8 cellular contexts compared by ENCODE assay signal in genomic region chr10:22252801-22253577, GRCh38. TPM values are rescaled to one million over a fixed set of nuclear protein-coding genes. Genes with fewer than 3 reads are reported as not detected.
DNase-seq lines count a peak whose midpoint lies in the region; ATAC-seq, FAIRE-seq and TF ChIP-seq lines count a peak whose summit lies in the region.

No MANE protein-coding gene starts in this region.

- H3K36me3 ChIP-seq in brain microvascular endothelial cell (replicated peaks), result no peaks in the 10 kb centered on the region
- H3K36me3 ChIP-seq in smooth muscle cell (ENCODE audit: low read depth), result no peaks in the 10 kb centered on the region

- H2AFZ ChIP-seq in smooth muscle cell (ENCODE audit: low read depth), result peak overlapping the region; percentile 95

- H3K27me3 ChIP-seq in brain microvascular endothelial cell (replicated peaks), result peaks cover 4% of the 10 kb centered on the region
- H3K27me3 ChIP-seq in smooth muscle cell (ENCODE audit: low read depth), result peaks cover 80% of the 10 kb centered on the region

- peak overlapping the region; percentile 64 for H3K4me3 ChIP-seq in brain microvascular endothelial cell (ENCODE audit: low read depth, low read length)
- H3K4me3 ChIP-seq in smooth muscle cell, result peak overlapping the region; percentile 61

- TF ChIP-seq CTCF in GM10248 (IDR thresholded peaks at IDR 0.05; ENCODE audit: control extremely low read depth, extremely low read depth, low read depth, missing control alignments) (no peak), brain microvascular endothelial cell (IDR thresholded peaks at IDR 0.05; ENCODE audit: low read depth, low read length, missing control alignments) (no peak), smooth muscle cell (IDR thresholded peaks at IDR 0.05; ENCODE audit: borderline replicate concordance, insufficient read depth, poor library complexity, severe bottlenecking) (no peak), D721Med (IDR thresholded peaks at IDR 0.05; ENCODE audit: insufficient read depth, missing control alignments) (no peak)

- H3K4me2 ChIP-seq in smooth muscle cell, result peak overlapping the region; percentile 86

- peak overlapping the region; percentile 95 for H3K27ac Mint-ChIP-seq in T-helper 1 cell treated with Interleukin-12 subunit alpha and Interleukin-12 subunit beta and Interleukin-4 antibody, amounts not matched to agents 30 μg/mL and 1 μg/mL, for 36 hours

- 4% methylated on average over 80 of the region's 80 CpGs for WGBS in smooth muscle cell (ENCODE audit: low lambda C conversion rate)

- H3K27ac ChIP-seq in brain microvascular endothelial cell (no peak overlapping the region), smooth muscle cell (ENCODE audit: low read depth) (no peak overlapping the region)

- POLR2A ChIA-PET in GM10248 (lab: Yijun Ruan, JAX), result no interaction called here

- no peaks in the 10 kb centered on the region for H4K20me1 ChIP-seq in smooth muscle cell (ENCODE audit: low read depth)

- peak; percentile 53 for DNase-seq in GM10248 (ENCODE audit: extremely low spot score)
- DNase-seq in brain microvascular endothelial cell, result no peak
- peak; percentile 19 for DNase-seq in iris pigment epithelial cell (ENCODE audit: low read depth)
- DNase-seq in smooth muscle cell (lab: John Stamatoyannopoulos, UW; ENCODE audit: unreplicated experiment), result no peak
- no peak for DNase-seq in D721Med (ENCODE audit: insufficient read length, low spot score)
- no peak for DNase-seq in H4 (ENCODE audit: low spot score)

- peaks cover 26% of the 10 kb centered on the region for H3K27me3 Mint-ChIP-seq in T-helper 1 cell treated with Interleukin-12 subunit alpha and Interleukin-12 subunit beta and Interleukin-4 antibody, amounts not matched to agents 30 μg/mL and 1 μg/mL, for 36 hours (ENCODE audit: low read depth)

- H3K9ac ChIP-seq in smooth muscle cell (ENCODE audit: low read depth), result no peak overlapping the region

- H3K36me3 Mint-ChIP-seq in T-helper 1 cell treated with Interleukin-12 subunit alpha and Interleukin-12 subunit beta and Interleukin-4 antibody, amounts not matched to agents 30 μg/mL and 1 μg/mL, for 36 hours (ENCODE audit: low read depth), result peaks cover 2% of the 10 kb centered on the region

- H3K9me3 ChIP-seq in smooth muscle cell (replicated peaks; ENCODE audit: low read depth), result no peaks in the 10 kb centered on the region

- peaks cover 4% of the 10 kb centered on the region for H3K4me1 ChIP-seq in smooth muscle cell (ENCODE audit: low read depth)

- CTCF ChIA-PET in GM10248 (lab: Yijun Ruan, JAX), result no interaction called here

- H3F3A ChIP-seq in smooth muscle cell (ENCODE audit: low read depth), result no peaks in the 10 kb centered on the region

- peaks cover 16% of the 10 kb centered on the region for H3K4me1 Mint-ChIP-seq in T-helper 1 cell treated with Interleukin-12 subunit alpha and Interleukin-12 subunit beta and Interleukin-4 antibody, amounts not matched to agents 30 μg/mL and 1 μg/mL, for 36 hours (ENCODE audit: low read depth)

- no peak for FAIRE-seq in D721Med (lab: Jason Lieb, UNC)

- H3K9me3 Mint-ChIP-seq in T-helper 1 cell treated with Interleukin-12 subunit alpha and Interleukin-12 subunit beta and Interleukin-4 antibody, amounts not matched to agents 30 μg/mL and 1 μg/mL, for 36 hours, result no peaks in the 10 kb centered on the region

- H3K4me3 Mint-ChIP-seq in T-helper 1 cell treated with Interleukin-12 subunit alpha and Interleukin-12 subunit beta and Interleukin-4 antibody, amounts not matched to agents 30 μg/mL and 1 μg/mL, for 36 hours, result peak overlapping the region; percentile 87

- in situ Hi-C loops in brain microvascular endothelial cell (cut with HindIII; ENCODE audit: low pct_ligation_motif_present, low sequenced_read_pairs), result no loop called here

- no peaks in the 10 kb centered on the region for H3K79me2 ChIP-seq in smooth muscle cell (ENCODE audit: low read depth)

- ATAC-seq in HG02610 (IDR thresholded peaks at IDR 0.05; ENCODE audit: unreplicated experiment), result peak; percentile 33

RNA-seq across cellular contexts. Expression of gene EBLN1, which starts 35.2 kb away (rescaled TPM):
- not detected in 2 replicates for total RNA-seq in smooth muscle cell
- polyA plus RNA-seq in smooth muscle cell, result not detected in 2 replicates
- not detected in 2 replicates for total RNA-seq in H4 (2014; rRNA removed; shearing (Covaris generic))

Comparison
In these comparisons a context has a peak if more than half of its experiments do, and no peak if none do; other contexts are left out.
1. DNase-seq: peak in GM10248 (single experiment) and iris pigment epithelial cell (single experiment); none in brain microvascular endothelial cell (single experiment), smooth muscle cell (single experiment), D721Med (single experiment) and H4 (single experiment).